In genomic region chr22:26662160-26662559, GRCh38 we compare ENCODE assay signal across 31 cellular contexts. TPM values are rescaled to one million over a fixed set of nuclear protein-coding genes. Genes with fewer than 3 reads are reported as not detected.
"Had no signal": no experiment of that assay in that cellular context is flagged by ENCODE, and none has a peak within 500 bp of the region (broad histone marks: within the 10 kb centered on the region; RNA-seq: fewer than 3 reads in every experiment).

No MANE protein-coding gene starts in this region.

- H3K27ac Mint-ChIP-seq: activated naive CD4-positive, alpha-beta T cell treated with anti-CD3 and anti-CD28 coated beads for 36 hours; activated naive CD8-positive, alpha-beta T cell treated with anti-CD3 and anti-CD28 coated beads for 36 hours; activated T-cell treated with anti-CD3 and anti-CD28 coated beads, Interleukin-2, amount 50 U/mL, for 72 hours; mesothelial cell of epicardium; progenitor cell of endocrine pancreas; stimulated activated naive CD8-positive, alpha-beta T cell treated with anti-CD3 and anti-CD28 coated beads, Interleukin-15, Interleukin-2, amounts not matched to agents 100 ng/mL and 50 ng/mL, for 24 hours; T-helper 2 cell treated with Interferon-gamma antibody and Interleukin-4, amounts not matched to agents 5 μg/mL and 100 μg/mL, for 36 hours; type B pancreatic cell had no signal

- FAIRE-seq: astrocyte, endothelial cell of umbilical vein had no signal

- DNase-seq: activated CD4-positive, alpha-beta T cell treated with anti-CD3 and anti-CD28 coated beads for 48 hours; activated CD4-positive, alpha-beta T cell treated with anti-CD3 and anti-CD28 coated beads, Interleukin-2, amount 50 U/mL, for 48 hours; activated CD4-positive, CD25-positive, alpha-beta regulatory T cell; activated effector memory CD4-positive, alpha-beta T cell treated with anti-CD3 and anti-CD28 coated beads, Interleukin-2, amount 50 U/mL, for 16 hours; activated naive CD4-positive, alpha-beta T cell treated with anti-CD3 and anti-CD28 coated beads for 36 hours; activated naive CD8-positive, alpha-beta T cell treated with anti-CD3 and anti-CD28 coated beads for 36 hours; activated T-cell treated with anti-CD3 and anti-CD28 coated beads, Interleukin-2, amount 50 U/mL, for 72 hours; adrenal gland; caudate nucleus; foreskin fibroblast; heart right ventricle; naive B cell; stimulated activated CD4-positive, alpha-beta T cell treated with anti-CD3 and anti-CD28 coated beads, Interleukin-12 subunit alpha, Interleukin-12 subunit beta, amount 100 ng/mL, for 4 hours; stimulated activated CD4-positive, alpha-beta T cell treated with anti-CD3 and anti-CD28 coated beads, Interleukin-4, amount 100 ng/mL, for 1 hour; substantia nigra; uterus had no signal

- H3K4me3 ChIP-seq: adrenal gland, heart right ventricle, skin epidermis, uterus had no signal

- H3K27ac ChIP-seq: adrenal gland, heart right ventricle, skin epidermis, uterus had no signal

- ATAC-seq: activated T-cell treated with anti-CD3 and anti-CD28 coated beads, Interleukin-2, amount 50 U/mL, for 72 hours; esophagus mucosa; heart right ventricle; sciatic nerve had no signal

- H3K9me3 ChIP-seq: adrenal gland, heart right ventricle, neutrophil, uterus had no signal

- H3K4me3 Mint-ChIP-seq: activated naive CD4-positive, alpha-beta T cell treated with anti-CD3 and anti-CD28 coated beads for 36 hours; activated naive CD8-positive, alpha-beta T cell treated with anti-CD3 and anti-CD28 coated beads for 36 hours; activated T-cell treated with anti-CD3 and anti-CD28 coated beads, Interleukin-2, amount 50 U/mL, for 72 hours; mesothelial cell of epicardium; naive B cell; stimulated activated naive CD8-positive, alpha-beta T cell treated with anti-CD3 and anti-CD28 coated beads, Interleukin-15, Interleukin-2, amounts not matched to agents 100 ng/mL and 50 ng/mL, for 24 hours; T-helper 2 cell treated with Interferon-gamma antibody and Interleukin-4, amounts not matched to agents 5 μg/mL and 100 μg/mL, for 36 hours; type B pancreatic cell had no signal

- H3K9me3 Mint-ChIP-seq: activated naive CD4-positive, alpha-beta T cell treated with anti-CD3 and anti-CD28 coated beads for 36 hours; activated naive CD8-positive, alpha-beta T cell treated with anti-CD3 and anti-CD28 coated beads for 36 hours; activated T-cell treated with anti-CD3 and anti-CD28 coated beads, Interleukin-2, amount 50 U/mL, for 72 hours; mesothelial cell of epicardium; naive B cell; stimulated activated naive CD8-positive, alpha-beta T cell treated with anti-CD3 and anti-CD28 coated beads, Interleukin-15, Interleukin-2, amounts not matched to agents 100 ng/mL and 50 ng/mL, for 24 hours; T-helper 2 cell treated with Interferon-gamma antibody and Interleukin-4, amounts not matched to agents 5 μg/mL and 100 μg/mL, for 36 hours; type B pancreatic cell had no signal

- H3K27me3 Mint-ChIP-seq: stimulated activated naive CD8-positive, alpha-beta T cell treated with anti-CD3 and anti-CD28 coated beads, Interleukin-15, Interleukin-2, amounts not matched to agents 100 ng/mL and 50 ng/mL, for 24 hours had no signal

- H3K36me3 ChIP-seq: adrenal gland, heart right ventricle, neutrophil, uterus had no signal

- H3K36me3 Mint-ChIP-seq: mesothelial cell of epicardium, naive B cell, type B pancreatic cell had no signal

RNA-seq across cellular contexts. Expression of gene CRYBA4, which starts 40.4 kb away (rescaled TPM):
- total RNA-seq: activated naive CD4-positive, alpha-beta T cell treated with anti-CD3 and anti-CD28 coated beads for 36 hours; activated naive CD8-positive, alpha-beta T cell treated with anti-CD3 and anti-CD28 coated beads for 36 hours; adrenal gland; endothelial cell of umbilical vein; esophagus mucosa; kidney epithelial cell; lower leg skin; mesothelial cell of epicardium; osteocyte; progenitor cell of endocrine pancreas; renal cortical epithelial cell; sciatic nerve; uterus had no signal
- polyA plus RNA-seq: adrenal gland, endothelial cell of umbilical vein, heart right ventricle had no signal

RNA-seq across cellular contexts. Expression of gene CRYBB1, which starts 44.3 kb away (rescaled TPM):
- total RNA-seq: activated naive CD4-positive, alpha-beta T cell treated with anti-CD3 and anti-CD28 coated beads for 36 hours; activated naive CD8-positive, alpha-beta T cell treated with anti-CD3 and anti-CD28 coated beads for 36 hours; activated T-cell treated with anti-CD3 and anti-CD28 coated beads, Interleukin-2, amount 50 U/mL, for 72 hours; astrocyte; endothelial cell of umbilical vein; esophagus mucosa; kidney epithelial cell; mesothelial cell of epicardium; osteocyte; progenitor cell of endocrine pancreas; renal cortical epithelial cell had no signal
- polyA plus RNA-seq: endothelial cell of umbilical vein had no signal
